17 cellular contexts compared by ENCODE assay signal in the genomic region with DNA sequence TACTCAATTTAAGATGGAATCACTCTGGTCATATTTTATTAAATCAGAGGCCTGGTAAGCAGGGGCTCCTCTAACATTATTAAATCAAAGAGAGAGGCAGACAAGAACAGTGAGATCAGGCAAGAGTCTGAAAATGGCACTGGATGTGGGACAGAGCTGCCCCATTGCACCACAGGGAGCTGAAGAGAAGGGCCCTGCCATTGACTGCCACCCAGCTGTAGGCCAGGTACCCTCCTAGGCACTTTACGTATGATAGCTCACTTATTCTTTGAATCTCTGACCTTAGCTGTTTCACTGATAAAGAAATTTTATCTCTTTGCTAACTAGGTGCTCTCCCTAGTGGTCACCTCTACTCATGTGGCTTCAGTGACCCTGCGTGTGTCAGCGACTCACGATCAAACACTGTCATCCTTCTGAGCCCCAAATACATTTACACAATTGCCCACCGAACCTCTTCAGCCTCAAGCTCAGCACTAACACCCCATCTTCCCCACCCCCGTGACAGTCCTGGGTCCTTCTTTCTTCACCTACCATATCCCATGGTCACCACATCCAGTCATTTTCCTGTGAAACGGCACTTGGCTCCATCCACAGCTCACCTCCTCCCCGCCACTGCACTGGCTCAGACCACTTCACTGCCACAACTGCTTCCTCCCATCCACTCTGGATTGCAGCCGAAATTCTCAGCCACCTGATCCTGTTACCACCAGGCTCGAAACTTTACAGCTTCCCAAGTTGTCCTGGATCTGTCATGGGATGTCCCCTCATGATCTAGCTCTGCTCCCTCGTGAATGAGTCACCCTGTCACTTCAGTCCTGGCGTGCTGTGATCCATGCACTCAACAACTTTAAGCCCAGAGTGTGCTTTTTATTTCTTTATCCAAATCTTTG.
DNase-seq lines count a peak whose midpoint lies in the region; ATAC-seq and TF ChIP-seq lines count a peak whose summit lies in the region.
"Had no signal": no experiment of that assay in that cellular context is flagged by ENCODE, and none has a peak within 500 bp of the region (broad histone marks: within the 10 kb centered on the region; RNA-seq: fewer than 3 reads in every experiment).

No MANE protein-coding gene starts in this region.

- H3K36me3 ChIP-seq in psoas muscle (ENCODE audit: insufficient read depth in 1 of 2, low read depth in 1 of 2) (no peaks in the 10 kb centered on the region), ovary (no peaks in the 10 kb centered on the region), left lung (no peaks in the 10 kb centered on the region)

- DNase-seq in Right ventricle myocardium inferior (ENCODE audit: missing footprints) = no peak
- no peak for DNase-seq in cardiac septum (ENCODE audit: low spot score)
- DNase-seq in left cardiac atrium = peak; percentile 43
- DNase-seq in psoas muscle = peak in 1 of 2 donors; percentile 62
- no peak for DNase-seq in ovary
- DNase-seq in left lung = no peak
- no peak for DNase-seq in RPMI8226
- no peak for DNase-seq in GM03348 (ENCODE audit: low spot score)
- DNase-seq: 8988T; GDM1; NCI-H1105; NCI-H510A; NCI-H748 treated with DMSO at 0.1 percent for 48 hours; NK-92 treated with Interleukin-12 subunit alpha and Interleukin-12 subunit beta, amount 100 ng/mL, for 24 hours; OCI-M1; SIG-M5 had no signal

- TF ChIP-seq EP300 in ovary (IDR thresholded peaks at IDR 0.05) = no peak

- peak overlapping the region; percentile 65 for H3K27ac ChIP-seq in psoas muscle
- H3K27ac ChIP-seq in ovary = no peak overlapping the region
- no peak overlapping the region for H3K27ac ChIP-seq in left lung

- H3K27me3 ChIP-seq in psoas muscle (ENCODE audit: insufficient read depth in 3 of 3, low read length in 2 of 3) (no peaks in the 10 kb centered on the region), ovary (no peaks in the 10 kb centered on the region), left lung (no peaks in the 10 kb centered on the region)

- ATAC-seq in Right ventricle myocardium inferior = peak; percentile 78
- peak; percentile 94 to 96 for ATAC-seq in left cardiac atrium
- ATAC-seq in psoas muscle = peak; percentile 78 to 97 (median 94)
- ATAC-seq in left lung = no peak
- ATAC-seq: GM23338 had no signal

- no peak for TF ChIP-seq POLR2A in ovary (IDR thresholded peaks at IDR 0.05)

- intact Hi-C loops in Right ventricle myocardium inferior (cut with DNase I) = no loop called here
- intact Hi-C loops in cardiac septum (cut with DNase I) = no loop called here
- intact Hi-C loops in left cardiac atrium (cut with DNase I) = no loop called here
- intact Hi-C loops in psoas muscle (cut with DNase I) = no loop called here
- intact Hi-C loops in ovary (cut with DNase I) = no loop called here
- intact Hi-C loops in left lung (cut with DNase I) = no loop called here

- H3K4me3 ChIP-seq in psoas muscle (no peak overlapping the region), ovary (no peak overlapping the region), left lung (no peak overlapping the region)
- H3K4me3 ChIP-seq: GM23338 had no signal

- 60 to 82% (median 67%) methylated on average over 12 of the region's 12 CpGs for WGBS in psoas muscle, 3 donors
- WGBS in ovary, 3 donors = 90 to 94% (median 91%) methylated on average over 12 of the region's 12 CpGs

- H3K4me1 ChIP-seq in psoas muscle (no peaks in the 10 kb centered on the region), ovary (ENCODE audit: insufficient read depth) (no peaks in the 10 kb centered on the region), left lung (no peaks in the 10 kb centered on the region)

- TF ChIP-seq CTCF in psoas muscle (IDR thresholded peaks at IDR 0.05) (no peak), ovary (IDR thresholded peaks at IDR 0.05) (no peak), left lung (IDR thresholded peaks at IDR 0.05) (no peak)

- no peaks in the 10 kb centered on the region for H3K9me3 ChIP-seq in psoas muscle
- H3K9me3 ChIP-seq in ovary = no peaks in the 10 kb centered on the region
- H3K9me3 ChIP-seq in left lung = peaks cover 0 to 12% of the 10 kb centered on the region in 2 donors
